13 cellular contexts compared by ENCODE assay signal in genomic region chr1:212452323-212453155, GRCh38. TPM values are rescaled to one million over a fixed set of nuclear protein-coding genes. Genes with fewer than 3 reads are reported as not detected.
DNase-seq lines count a peak whose midpoint lies in the region; ATAC-seq and TF ChIP-seq lines count a peak whose summit lies in the region.
"Had no signal": no experiment of that assay in that cellular context is flagged by ENCODE, and none has a peak within 500 bp of the region (broad histone marks: within the 10 kb centered on the region; RNA-seq: fewer than 3 reads in every experiment).

No MANE protein-coding gene starts in this region.

- no peak for TF ChIP-seq CTCF in fibroblast of mammary gland (conservative IDR thresholded peaks at IDR 0.05; ENCODE audit: control insufficient read depth, insufficient read depth, low read depth, low read length)

- H3K4me3 ChIP-seq in fibroblast of mammary gland (ENCODE audit: control insufficient read depth, low read depth, low read length) = no peak overlapping the region
- H3K4me3 ChIP-seq: hepatocyte, tibial nerve had no signal

- peak; percentile 71 for DNase-seq in A172 (ENCODE audit: low spot score)
- peak; percentile 80 for DNase-seq in NCI-H2227 treated with DMSO at 0.1 percent for 48 hours (lab: John Stamatoyannopoulos, UW)
- DNase-seq in fibroblast of mammary gland (ENCODE audit: low read depth) = peak; percentile 68
- DNase-seq in mucosa of gallbladder (ENCODE audit: low spot score) = peak; percentile 37
- DNase-seq in activated naive CD4-positive, alpha-beta T cell treated with anti-CD3 and anti-CD28 coated beads, Interleukin-2, amount 50 U/mL, for 16 hours = no peak
- DNase-seq in NCI-H2029 (lab: John Stamatoyannopoulos, UW) = no peak
- no peak for DNase-seq in stimulated activated CD4-positive, alpha-beta T cell treated with anti-CD3 and anti-CD28 coated beads, Interleukin-2, amount 100 ng/mL, for 24 hours
- DNase-seq: naive B cell; NCI-H2171 treated with DMSO at 0.1 percent for 48 hours; stimulated activated CD4-positive, alpha-beta T cell treated with anti-CD3 and anti-CD28 coated beads, Interleukin-2, amount 100 ng/mL, for 48 hours had no signal

- no peak for ATAC-seq in GM18498 (IDR thresholded peaks at IDR 0.05; ENCODE audit: unreplicated experiment)

RNA-seq across cellular contexts. Expression of gene NENF, which starts 19.8 kb away (rescaled TPM):
- 113 and 131 TPM in 2 replicates for total RNA-seq in A172 (2014; rRNA removed; shearing (Covaris generic))
- 64.3 TPM for total RNA-seq in mucosa of gallbladder

RNA-seq across cellular contexts. Expression of gene PACC1, which starts 37.9 kb away (rescaled TPM):
- total RNA-seq in A172 (2014; rRNA removed; shearing (Covaris generic)) = 24.5 and 28.1 TPM in 2 replicates
- total RNA-seq in mucosa of gallbladder = 4.0 TPM

Comparison
In these comparisons a context has a peak if more than half of its experiments do, and no peak if none do; other contexts are left out.
1. DNase-seq: peak in A172 (single experiment), NCI-H2227 treated with DMSO at 0.1 percent for 48 hours (single experiment), fibroblast of mammary gland (single experiment) and mucosa of gallbladder (single experiment); none in activated naive CD4-positive, alpha-beta T cell treated with anti-CD3 and anti-CD28 coated beads, Interleukin-2, amount 50 U/mL, for 16 hours (single experiment), NCI-H2029 (single experiment) and stimulated activated CD4-positive, alpha-beta T cell treated with anti-CD3 and anti-CD28 coated beads, Interleukin-2, amount 100 ng/mL, for 24 hours (0 of 2).